Comparison of ENCODE assay signal across 8 cellular contexts in genomic region chr1:117320515-117320914, GRCh38.
"Had no signal": no experiment of that assay in that cellular context is flagged by ENCODE, and none has a peak within 500 bp of the region (broad histone marks: within the 10 kb centered on the region; RNA-seq: fewer than 3 reads in every experiment).

No MANE protein-coding gene starts in this region.

- ATAC-seq: GM12878 had no signal

- DNase-seq: GDM1, GF-D8 had no signal

- FAIRE-seq: G401.6, GM12878, GM12891, GM12892, GM18507, GM19239 had no signal

- H3K4me3 ChIP-seq: GM12878 had no signal
